In the genomic region with DNA sequence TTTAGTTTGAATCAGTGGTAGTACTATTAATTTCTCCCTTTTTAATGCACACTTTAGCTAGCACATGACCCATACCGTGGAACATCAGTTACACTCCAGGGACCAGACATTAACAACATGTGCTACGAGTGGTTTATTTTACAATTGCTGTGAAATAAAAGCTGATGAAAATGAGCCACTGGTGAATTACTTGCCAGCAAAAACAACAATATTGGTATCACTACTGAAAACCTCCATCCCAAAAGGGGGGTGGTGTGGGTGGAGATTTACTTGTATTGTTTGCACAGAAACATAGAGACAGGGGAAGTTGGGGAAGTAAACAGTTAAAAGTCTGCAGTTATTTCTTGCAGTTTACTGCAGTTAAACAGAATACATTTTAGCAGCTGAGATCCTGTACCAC, we compare ENCODE assay signal across 17 cellular contexts.
DNase-seq lines count a peak whose midpoint lies in the region; TF ChIP-seq lines count a peak whose summit lies in the region.
"Had no signal": no experiment of that assay in that cellular context is flagged by ENCODE, and none has a peak within 500 bp of the region (broad histone marks: within the 10 kb centered on the region; RNA-seq: fewer than 3 reads in every experiment).

No MANE protein-coding gene starts in this region.

- no peaks in the 10 kb centered on the region for H3K36me3 ChIP-seq in BE2C

- H3K27me3 Mint-ChIP-seq in osteocyte (ENCODE audit: unreplicated experiment): peaks cover 5% of the 10 kb centered on the region
- H3K27me3 Mint-ChIP-seq: IgD-negative memory B cell had no signal

- TF ChIP-seq CTCF in BE2C (IDR thresholded peaks at IDR 0.05; ENCODE audit: low read depth, low read length) (no peak), osteocyte (IDR thresholded peaks at IDR 0.05) (no peak)

- no peak overlapping the region for H3K4me3 Mint-ChIP-seq in osteocyte (ENCODE audit: unreplicated experiment)
- H3K4me3 Mint-ChIP-seq: IgD-negative memory B cell had no signal

- peaks cover 5% of the 10 kb centered on the region for H3K9me3 Mint-ChIP-seq in osteocyte (ENCODE audit: unreplicated experiment)

- DNase-seq in NCI-H1092 treated with DMSO at 0.1 percent for 48 hours (lab: John Stamatoyannopoulos, UW): peak; percentile 15
- DNase-seq in NCI-H1092 (lab: John Stamatoyannopoulos, UW): no peak
- DNase-seq in BE2C: peak; percentile 9
- peak; percentile 85 for DNase-seq in NCI-H69 (lab: John Stamatoyannopoulos, UW)
- DNase-seq in fibroblast of gingiva (ENCODE audit: low read depth): peak; percentile 3
- DNase-seq in putamen (ENCODE audit: low spot score): no peak
- DNase-seq in OCI-M1 (lab: John Stamatoyannopoulos, UW): no peak
- no peak for DNase-seq in osteocyte (ENCODE audit: extremely low spot score, unreplicated experiment)
- DNase-seq: 8988T, DMS 273 treated with DMSO at 0.1 percent for 48 hours, GF-D8, HCEC 1CT, Karpas-422, NCI-H510A treated with DMSO at 0.1 percent for 48 hours, SHP77 had no signal

- peaks cover 17% of the 10 kb centered on the region for H3K4me1 ChIP-seq in BE2C

- H3K4me3 ChIP-seq in BE2C (ENCODE audit: low read depth, low read length): no peak overlapping the region
- H3K4me3 ChIP-seq: SK-N-MC had no signal

- no peak overlapping the region for H3K27ac Mint-ChIP-seq in osteocyte (ENCODE audit: unreplicated experiment)
- H3K27ac Mint-ChIP-seq: IgD-negative memory B cell had no signal

- H3K9me3 ChIP-seq in BE2C: no peaks in the 10 kb centered on the region

- H3K27me3 ChIP-seq in BE2C: no peaks in the 10 kb centered on the region

- H3K4me1 Mint-ChIP-seq in osteocyte (ENCODE audit: unreplicated experiment): peaks cover 10% of the 10 kb centered on the region

- H3K36me3 Mint-ChIP-seq in osteocyte (ENCODE audit: unreplicated experiment): no peaks in the 10 kb centered on the region
- H3K36me3 Mint-ChIP-seq: IgD-negative memory B cell had no signal

Comparison
In these comparisons a context has a peak if more than half of its experiments do, and no peak if none do; other contexts are left out.
1. DNase-seq: peak in NCI-H1092 treated with DMSO at 0.1 percent for 48 hours (single experiment), BE2C (single experiment), NCI-H69 (single experiment) and fibroblast of gingiva (single experiment); none in NCI-H1092 (single experiment), putamen (single experiment), OCI-M1 (single experiment) and osteocyte (single experiment).